In genomic region chr10:70233109-70233938, GRCh38 we compare ENCODE assay signal across 1 cellular context.
TF ChIP-seq lines count a peak whose summit lies in the region.

PPA1 (minus strand) TSS chr10:70233429; CDS start chr10:70233327, 102 bp downstream.

TF ChIP-seq in GM12878, 131 proteins besides CTCF, POLR2A, EP300 and RAD21 (continued from another document):
- no peak for TF ChIP-seq BCLAF1 (IDR thresholded peaks at IDR 0.05)
- no peak for TF ChIP-seq TARDBP (IDR thresholded peaks at IDR 0.05; ENCODE audit: borderline replicate concordance)
- TF ChIP-seq PML (IDR thresholded peaks at IDR 0.05; ENCODE audit: low read length) = peak; percentile 91
- TF ChIP-seq CEBPB (IDR thresholded peaks at IDR 0.05; ENCODE audit: borderline replicate concordance in 1 of 2, low read depth in 2 of 2, low read length in 2 of 2) = no peak
- TF ChIP-seq IKZF2 (IDR thresholded peaks at IDR 0.05) = no peak
- no peak for TF ChIP-seq ZZZ3 (IDR thresholded peaks at IDR 0.05; ENCODE audit: control insufficient read depth, insufficient read length, low read depth)
- no peak for TF ChIP-seq EED (IDR thresholded peaks at IDR 0.05; ENCODE audit: low read depth)
- TF ChIP-seq CBFB (IDR thresholded peaks at IDR 0.05; ENCODE audit: low read depth) = peak; percentile 16; the same call in 1 of the 2 replicates
- no peak for TF ChIP-seq CEBPZ (IDR thresholded peaks at IDR 0.05; ENCODE audit: low read depth, low read length)
- no peak; the same call in none of the 2 replicates for TF ChIP-seq GATAD2B (conservative IDR thresholded peaks at IDR 0.05; ENCODE audit: low read depth)
- TF ChIP-seq, protein P1, sequence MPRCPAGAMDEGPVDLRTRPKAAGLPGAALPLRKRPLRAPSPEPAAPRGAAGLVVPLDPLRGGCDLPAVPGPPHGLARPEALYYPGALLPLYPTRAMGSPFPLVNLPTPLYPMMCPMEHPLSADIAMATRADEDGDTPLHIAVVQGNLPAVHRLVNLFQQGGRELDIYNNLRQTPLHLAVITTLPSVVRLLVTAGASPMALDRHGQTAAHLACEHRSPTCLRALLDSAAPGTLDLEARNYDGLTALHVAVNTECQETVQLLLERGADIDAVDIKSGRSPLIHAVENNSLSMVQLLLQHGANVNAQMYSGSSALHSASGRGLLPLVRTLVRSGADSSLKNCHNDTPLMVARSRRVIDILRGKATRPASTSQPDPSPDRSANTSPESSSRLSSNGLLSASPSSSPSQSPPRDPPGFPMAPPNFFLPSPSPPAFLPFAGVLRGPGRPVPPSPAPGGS (IDR thresholded peaks at IDR 0.05; ENCODE audit: borderline replicate concordance, insufficient read depth, low read depth, low read length, poor library complexity, severe bottlenecking) = no peak
- TF ChIP-seq, protein P2, sequence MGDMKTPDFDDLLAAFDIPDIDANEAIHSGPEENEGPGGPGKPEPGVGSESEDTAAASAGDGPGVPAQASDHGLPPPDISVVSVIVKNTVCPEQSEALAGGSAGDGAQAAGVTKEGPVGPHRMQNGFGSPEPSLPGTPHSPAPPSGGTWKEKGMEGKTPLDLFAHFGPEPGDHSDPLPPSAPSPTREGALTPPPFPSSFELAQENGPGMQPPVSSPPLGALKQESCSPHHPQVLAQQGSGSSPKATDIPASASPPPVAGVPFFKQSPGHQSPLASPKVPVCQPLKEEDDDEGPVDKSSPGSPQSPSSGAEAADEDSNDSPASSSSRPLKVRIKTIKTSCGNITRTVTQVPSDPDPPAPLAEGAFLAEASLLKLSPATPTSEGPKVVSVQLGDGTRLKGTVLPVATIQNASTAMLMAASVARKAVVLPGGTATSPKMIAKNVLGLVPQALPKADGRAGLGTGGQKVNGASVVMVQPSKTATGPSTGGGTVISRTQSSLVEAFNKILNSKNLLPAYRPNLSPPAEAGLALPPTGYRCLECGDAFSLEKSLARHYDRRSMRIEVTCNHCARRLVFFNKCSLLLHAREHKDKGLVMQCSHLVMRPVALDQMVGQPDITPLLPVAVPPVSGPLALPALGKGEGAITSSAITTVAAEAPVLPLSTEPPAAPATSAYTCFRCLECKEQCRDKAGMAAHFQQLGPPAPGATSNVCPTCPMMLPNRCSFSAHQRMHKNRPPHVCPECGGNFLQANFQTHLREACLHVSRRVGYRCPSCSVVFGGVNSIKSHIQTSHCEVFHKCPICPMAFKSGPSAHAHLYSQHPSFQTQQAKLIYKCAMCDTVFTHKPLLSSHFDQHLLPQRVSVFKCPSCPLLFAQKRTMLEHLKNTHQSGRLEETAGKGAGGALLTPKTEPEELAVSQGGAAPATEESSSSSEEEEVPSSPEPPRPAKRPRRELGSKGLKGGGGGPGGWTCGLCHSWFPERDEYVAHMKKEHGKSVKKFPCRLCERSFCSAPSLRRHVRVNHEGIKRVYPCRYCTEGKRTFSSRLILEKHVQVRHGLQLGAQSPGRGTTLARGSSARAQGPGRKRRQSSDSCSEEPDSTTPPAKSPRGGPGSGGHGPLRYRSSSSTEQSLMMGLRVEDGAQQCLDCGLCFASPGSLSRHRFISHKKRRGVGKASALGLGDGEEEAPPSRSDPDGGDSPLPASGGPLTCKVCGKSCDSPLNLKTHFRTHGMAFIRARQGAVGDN (IDR thresholded peaks at IDR 0.05) = peak; percentile 88
- TF ChIP-seq TBL1XR1 (IDR thresholded peaks at IDR 0.05; ENCODE audit: low read depth, low read length) = no peak
- TF ChIP-seq STAT3 (IDR thresholded peaks at IDR 0.05; ENCODE audit: low read depth, low read length) = no peak
- TF ChIP-seq SMAD1 (IDR thresholded peaks at IDR 0.05; ENCODE audit: low read depth, partially characterized antibody) = no peak
- TF ChIP-seq SMAD5 (IDR thresholded peaks at IDR 0.05; ENCODE audit: low read depth) = peak; percentile 84
- peak; percentile 58; the same call in 1 of the 2 replicates for TF ChIP-seq TCF12 (IDR thresholded peaks at IDR 0.05; ENCODE audit: low read depth, low read length)
- TF ChIP-seq, protein P3, sequence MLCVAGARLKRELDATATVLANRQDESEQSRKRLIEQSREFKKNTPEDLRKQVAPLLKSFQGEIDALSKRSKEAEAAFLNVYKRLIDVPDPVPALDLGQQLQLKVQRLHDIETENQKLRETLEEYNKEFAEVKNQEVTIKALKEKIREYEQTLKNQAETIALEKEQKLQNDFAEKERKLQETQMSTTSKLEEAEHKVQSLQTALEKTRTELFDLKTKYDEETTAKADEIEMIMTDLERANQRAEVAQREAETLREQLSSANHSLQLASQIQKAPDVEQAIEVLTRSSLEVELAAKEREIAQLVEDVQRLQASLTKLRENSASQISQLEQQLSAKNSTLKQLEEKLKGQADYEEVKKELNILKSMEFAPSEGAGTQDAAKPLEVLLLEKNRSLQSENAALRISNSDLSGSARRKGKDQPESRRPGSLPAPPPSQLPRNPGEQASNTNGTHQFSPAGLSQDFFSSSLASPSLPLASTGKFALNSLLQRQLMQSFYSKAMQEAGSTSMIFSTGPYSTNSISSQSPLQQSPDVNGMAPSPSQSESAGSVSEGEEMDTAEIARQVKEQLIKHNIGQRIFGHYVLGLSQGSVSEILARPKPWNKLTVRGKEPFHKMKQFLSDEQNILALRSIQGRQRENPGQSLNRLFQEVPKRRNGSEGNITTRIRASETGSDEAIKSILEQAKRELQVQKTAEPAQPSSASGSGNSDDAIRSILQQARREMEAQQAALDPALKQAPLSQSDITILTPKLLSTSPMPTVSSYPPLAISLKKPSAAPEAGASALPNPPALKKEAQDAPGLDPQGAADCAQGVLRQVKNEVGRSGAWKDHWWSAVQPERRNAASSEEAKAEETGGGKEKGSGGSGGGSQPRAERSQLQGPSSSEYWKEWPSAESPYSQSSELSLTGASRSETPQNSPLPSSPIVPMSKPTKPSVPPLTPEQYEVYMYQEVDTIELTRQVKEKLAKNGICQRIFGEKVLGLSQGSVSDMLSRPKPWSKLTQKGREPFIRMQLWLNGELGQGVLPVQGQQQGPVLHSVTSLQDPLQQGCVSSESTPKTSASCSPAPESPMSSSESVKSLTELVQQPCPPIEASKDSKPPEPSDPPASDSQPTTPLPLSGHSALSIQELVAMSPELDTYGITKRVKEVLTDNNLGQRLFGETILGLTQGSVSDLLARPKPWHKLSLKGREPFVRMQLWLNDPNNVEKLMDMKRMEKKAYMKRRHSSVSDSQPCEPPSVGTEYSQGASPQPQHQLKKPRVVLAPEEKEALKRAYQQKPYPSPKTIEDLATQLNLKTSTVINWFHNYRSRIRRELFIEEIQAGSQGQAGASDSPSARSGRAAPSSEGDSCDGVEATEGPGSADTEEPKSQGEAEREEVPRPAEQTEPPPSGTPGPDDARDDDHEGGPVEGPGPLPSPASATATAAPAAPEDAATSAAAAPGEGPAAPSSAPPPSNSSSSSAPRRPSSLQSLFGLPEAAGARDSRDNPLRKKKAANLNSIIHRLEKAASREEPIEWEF (IDR thresholded peaks at IDR 0.05; ENCODE audit: insufficient replicate concordance, low read depth, low read length) = no peak
- no peak for TF ChIP-seq FOS (IDR thresholded peaks at IDR 0.05; ENCODE audit: borderline replicate concordance, extremely low read depth, insufficient read length)
- no peak for TF ChIP-seq JUNB (IDR thresholded peaks at IDR 0.05)
- no peak for TF ChIP-seq MEF2B (IDR thresholded peaks at IDR 0.05; ENCODE audit: partially characterized antibody, poor library complexity, severe bottlenecking)
- TF ChIP-seq IRF3 (IDR thresholded peaks at IDR 0.05) = no peak
- no peak for TF ChIP-seq PRDM15 (CRISPR knock-in tag; IDR thresholded peaks at IDR 0.05)
- TF ChIP-seq MTA2 (IDR thresholded peaks at IDR 0.05; ENCODE audit: low read depth) = no peak
- TF ChIP-seq ESRRA (IDR thresholded peaks at IDR 0.05; ENCODE audit: low read length) = no peak
- TF ChIP-seq, protein P4, sequence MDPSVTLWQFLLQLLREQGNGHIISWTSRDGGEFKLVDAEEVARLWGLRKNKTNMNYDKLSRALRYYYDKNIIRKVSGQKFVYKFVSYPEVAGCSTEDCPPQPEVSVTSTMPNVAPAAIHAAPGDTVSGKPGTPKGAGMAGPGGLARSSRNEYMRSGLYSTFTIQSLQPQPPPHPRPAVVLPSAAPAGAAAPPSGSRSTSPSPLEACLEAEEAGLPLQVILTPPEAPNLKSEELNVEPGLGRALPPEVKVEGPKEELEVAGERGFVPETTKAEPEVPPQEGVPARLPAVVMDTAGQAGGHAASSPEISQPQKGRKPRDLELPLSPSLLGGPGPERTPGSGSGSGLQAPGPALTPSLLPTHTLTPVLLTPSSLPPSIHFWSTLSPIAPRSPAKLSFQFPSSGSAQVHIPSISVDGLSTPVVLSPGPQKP (IDR thresholded peaks at IDR 0.05; ENCODE audit: low read depth, low read length) = no peak
- TF ChIP-seq SUZ12 (IDR thresholded peaks at IDR 0.05; ENCODE audit: unreplicated experiment) = no peak
- no peak for TF ChIP-seq CBX3 (IDR thresholded peaks at IDR 0.05; ENCODE audit: borderline replicate concordance, low read depth)
- no peak for TF ChIP-seq NFYA (IDR thresholded peaks at IDR 0.05; ENCODE audit: borderline replicate concordance, low read depth, low read length)
- no peak for TF ChIP-seq CREM (IDR thresholded peaks at IDR 0.05; ENCODE audit: low read depth)
- TF ChIP-seq PAX5 (IDR thresholded peaks at IDR 0.05; ENCODE audit: borderline replicate concordance, low read depth, low read length) = no peak
- peak; percentile 87 for TF ChIP-seq YY1 (IDR thresholded peaks at IDR 0.05; ENCODE audit: low read depth, low read length)
- TF ChIP-seq HDAC2 (IDR thresholded peaks at IDR 0.05) = no peak
- no peak for TF ChIP-seq SIX5 (IDR thresholded peaks at IDR 0.05; ENCODE audit: low read depth, low read length, severe bottlenecking)
- TF ChIP-seq RELA (IDR thresholded peaks at IDR 0.05; ENCODE audit: borderline replicate concordance, partially characterized antibody) = no peak
- no peak for TF ChIP-seq FOXM1 (IDR thresholded peaks at IDR 0.05; ENCODE audit: low read depth, low read length)
